ENCODE assay signal across 27 cellular contexts in genomic region chr14:54680636-54681035, GRCh38.
DNase-seq lines count a peak whose midpoint lies in the region; ATAC-seq and TF ChIP-seq lines count a peak whose summit lies in the region.
"Had no signal": no experiment of that assay in that cellular context is flagged by ENCODE, and none has a peak within 500 bp of the region (broad histone marks: within the 10 kb centered on the region; RNA-seq: fewer than 3 reads in every experiment).

No MANE protein-coding gene starts in this region.

- H2BK120ac ChIP-seq in neuronal stem cell (ENCODE audit: low read depth, low read length), result no peak overlapping the region

- no peak overlapping the region for H4K91ac ChIP-seq in neuronal stem cell (ENCODE audit: low read depth, low read length, poor library complexity)

- H3K79me2 ChIP-seq in osteoblast (ENCODE audit: insufficient read depth, low read length), result peaks cover 62% of the 10 kb centered on the region

- intact Hi-C loops in sigmoid colon (cut with DNase I), result no loop called here

- no peak for ATAC-seq in RWPE2 (ENCODE audit: low read depth)
- ATAC-seq: activated CD8-positive, alpha-beta memory T cell treated with anti-CD3 and anti-CD28 coated beads, Interleukin-2, amount 10 ng/mL, durations not matched to agents 7 days and 5 days; effector memory CD8-positive, alpha-beta T cell; HCT116; sciatic nerve had no signal

- peak overlapping the region; percentile 97 for H3K27ac ChIP-seq in RWPE2 (ENCODE audit: poor library complexity, severe bottlenecking)
- H3K27ac ChIP-seq in sigmoid colon, result peak overlapping the region; percentile 0 to 95 (median 56)
- no peak overlapping the region for H3K27ac ChIP-seq in neuronal stem cell (replicated peaks; ENCODE audit: low read length)
- no peak overlapping the region for H3K27ac ChIP-seq in osteoblast (ENCODE audit: low read depth, low read length)
- H3K27ac ChIP-seq: adrenal gland, upper lobe of left lung had no signal

- H3K4me1 ChIP-seq in RWPE2 (ENCODE audit: insufficient read depth, poor library complexity, severe bottlenecking) (peaks cover 72% of the 10 kb centered on the region), sigmoid colon (peaks cover 0 to 91% (median 78%) of the 10 kb centered on the region in 4 donors), neuronal stem cell (ENCODE audit: control insufficient read depth in 2 of 2, insufficient read depth in 1 of 2, low read depth in 1 of 2, low read length in 2 of 2) (peaks cover 14 to 22% of the 10 kb centered on the region in 2 donors), osteoblast (ENCODE audit: insufficient read depth, low read length) (peaks cover 60% of the 10 kb centered on the region)

- WGBS in sigmoid colon, 2 donors, result 93% methylated on average over 5 of the region's 5 CpGs
- WGBS in neuronal stem cell (ENCODE audit: extremely low coverage in 2 of 2, insufficient read length in 2 of 2, insufficient replicate concordance in 1 of 2), 2 donors, result no CpG with 5 or more reads among the region's 5 CpGs

- no peak overlapping the region for H3K23ac ChIP-seq in neuronal stem cell (ENCODE audit: low read depth, low read length, poor library complexity)

- no peaks in the 10 kb centered on the region for H3K79me1 ChIP-seq in neuronal stem cell (ENCODE audit: low read depth, low read length)

- H3K4me3 ChIP-seq in AG10803 (ENCODE audit: low read length), result no peak overlapping the region
- H3K4me3 ChIP-seq in RWPE2 (ENCODE audit: severe bottlenecking), result no peak overlapping the region
- H3K4me3 ChIP-seq in fibroblast of the aortic adventitia (ENCODE audit: low read depth, low read length), result peak overlapping the region; percentile 7
- no peak overlapping the region for H3K4me3 ChIP-seq in sigmoid colon
- H3K4me3 ChIP-seq in neuronal stem cell (ENCODE audit: low read length in 2 of 2), result no peak overlapping the region
- no peak overlapping the region for H3K4me3 ChIP-seq in osteoblast (ENCODE audit: insufficient read depth, low read length)
- H3K4me3 ChIP-seq: adrenal gland, upper lobe of left lung had no signal

- no peak overlapping the region for H4K8ac ChIP-seq in neuronal stem cell (ENCODE audit: low read depth, low read length)

- no peak overlapping the region for H3K4me2 ChIP-seq in neuronal stem cell (ENCODE audit: insufficient read depth, low read length, poor library complexity, severe bottlenecking)
- no peak overlapping the region for H3K4me2 ChIP-seq in osteoblast (ENCODE audit: insufficient read depth, low read length)

- H2AFZ ChIP-seq in neuronal stem cell (ENCODE audit: low read length) (no peak overlapping the region), osteoblast (ENCODE audit: low read length) (no peak overlapping the region)

- peak; percentile 35 for DNase-seq in AG10803 (ENCODE audit: low read depth)
- DNase-seq in RWPE2 (ENCODE audit: low spot score), result no peak
- peak; percentile 59 for DNase-seq in fibroblast of the aortic adventitia (ENCODE audit: low read depth)
- no peak for DNase-seq in sigmoid colon
- DNase-seq in neuronal stem cell (ENCODE audit: low spot score), result no peak
- no peak for DNase-seq in osteoblast (ENCODE audit: insufficient read length, low spot score, missing footprints)
- no peak for DNase-seq in GM20000 (ENCODE audit: low spot score)
- no peak for DNase-seq in stimulated activated CD4-positive, alpha-beta T cell treated with anti-CD3 and anti-CD28 coated beads, Interleukin-1b, Interleukin-23, amount 100 ng/mL, for 48 hours
- DNase-seq: ACHN; activated B cell treated with CpG ODN at 0.5 μM for 24 hours; activated CD8-positive, alpha-beta memory T cell treated with anti-CD3 and anti-CD28 coated beads, Interleukin-2, amount 10 ng/mL, durations not matched to agents 7 days and 5 days; activated naive CD4-positive, alpha-beta T cell treated with Interleukin-2 at 50 U/mL for 16 hours; activated T-cell treated with anti-CD3 and anti-CD28 coated beads, Interleukin-2, amount 50 U/mL, for 48 hours; adrenal gland; cortex of kidney; effector memory CD8-positive, alpha-beta T cell; erythroblast; GDM1; Karpas-422; NCI-H146; NCI-H2107; NCI-H748 treated with DMSO at 0.1 percent for 48 hours; nephron progenitor cell; T-helper 1 cell; upper lobe of left lung had no signal

- no peaks in the 10 kb centered on the region for H3K36me3 ChIP-seq in RWPE2 (ENCODE audit: low read depth)
- H3K36me3 ChIP-seq in sigmoid colon, result no peaks in the 10 kb centered on the region
- no peaks in the 10 kb centered on the region for H3K36me3 ChIP-seq in neuronal stem cell (replicated peaks in 1 of 2; ENCODE audit: control insufficient read depth in 2 of 2, insufficient read depth in 2 of 2, low read length in 2 of 2)
- H3K36me3 ChIP-seq in osteoblast (ENCODE audit: insufficient read depth, low read length), result no peaks in the 10 kb centered on the region
- H3K36me3 ChIP-seq: adrenal gland, upper lobe of left lung had no signal

- no peak overlapping the region for H2BK12ac ChIP-seq in neuronal stem cell (ENCODE audit: low read length)

- TF ChIP-seq CTCF in AG10803 (conservative IDR thresholded peaks at IDR 0.05; ENCODE audit: low read length) (no peak), RWPE2 (IDR thresholded peaks at IDR 0.05; ENCODE audit: poor library complexity, severe bottlenecking) (no peak), fibroblast of the aortic adventitia (IDR thresholded peaks at IDR 0.05; ENCODE audit: insufficient read depth, low read length) (no peak), sigmoid colon (IDR thresholded peaks at IDR 0.05) (no peak), osteoblast (IDR thresholded peaks at IDR 0.05; ENCODE audit: extremely low read depth, low read depth, low read length) (no peak), GM20000 (IDR thresholded peaks at IDR 0.05; ENCODE audit: extremely low read depth, missing control alignments) (no peak)

- H3K9me3 ChIP-seq in RWPE2 (ENCODE audit: severe bottlenecking) (no peaks in the 10 kb centered on the region), sigmoid colon (no peaks in the 10 kb centered on the region), neuronal stem cell (replicated peaks in 1 of 2; ENCODE audit: control insufficient read depth in 2 of 2, insufficient read depth in 1 of 2, low read depth in 1 of 2, low read length in 2 of 2) (peaks cover 0 to 3% of the 10 kb centered on the region in 2 donors), osteoblast (ENCODE audit: low read depth, low read length) (no peaks in the 10 kb centered on the region)
- H3K9me3 ChIP-seq: adrenal gland, upper lobe of left lung had no signal

- H3K27me3 ChIP-seq in RWPE2 (ENCODE audit: insufficient read depth, poor library complexity, severe bottlenecking) (no peaks in the 10 kb centered on the region), sigmoid colon (no peaks in the 10 kb centered on the region), neuronal stem cell (ENCODE audit: control insufficient read depth in 3 of 3, insufficient read depth in 3 of 3, low read depth in 1 of 3, low read length in 3 of 3) (no peaks in the 10 kb centered on the region), osteoblast (ENCODE audit: insufficient read depth, low read length) (no peaks in the 10 kb centered on the region)
- H3K27me3 ChIP-seq: adrenal gland, upper lobe of left lung had no signal

- no peak for TF ChIP-seq EP300 in sigmoid colon (IDR thresholded peaks at IDR 0.05)

- H4K20me1 ChIP-seq in osteoblast (ENCODE audit: insufficient read depth, low read length), result no peaks in the 10 kb centered on the region

- H2AK5ac ChIP-seq in neuronal stem cell (ENCODE audit: low read depth, low read length), result no peak overlapping the region

- H2BK15ac ChIP-seq in neuronal stem cell (ENCODE audit: low read length), result no peak overlapping the region

- H3K18ac ChIP-seq in neuronal stem cell (ENCODE audit: low read length), result no peak overlapping the region

- H3K14ac ChIP-seq in neuronal stem cell (ENCODE audit: low read length), result no peak overlapping the region

- no peak overlapping the region for H3K4ac ChIP-seq in neuronal stem cell (ENCODE audit: low read length)

- no peak for TF ChIP-seq POLR2A in sigmoid colon (IDR thresholded peaks at IDR 0.05)

- H3K9ac ChIP-seq in neuronal stem cell (ENCODE audit: low read depth, low read length, poor library complexity), result no peak overlapping the region

- no peak overlapping the region for H2BK5ac ChIP-seq in neuronal stem cell (ENCODE audit: low read length)

Comparison
In these comparisons a context has a peak if more than half of its experiments do, and no peak if none do; other contexts are left out.
1. DNase-seq: peak in AG10803 (single experiment) and fibroblast of the aortic adventitia (single experiment); none in RWPE2 (single experiment), sigmoid colon (single experiment), neuronal stem cell (single experiment), osteoblast (single experiment), GM20000 (single experiment) and stimulated activated CD4-positive, alpha-beta T cell treated with anti-CD3 and anti-CD28 coated beads, Interleukin-1b, Interleukin-23, amount 100 ng/mL, for 48 hours (single experiment).
2. H3K27ac ChIP-seq: peak in RWPE2 (single experiment) and sigmoid colon (4 of 4); none in neuronal stem cell (single experiment) and osteoblast (single experiment).